29 cellular contexts compared by ENCODE assay signal in genomic region chr5:35101016-35101415, GRCh38.
"Had no signal": no experiment of that assay in that cellular context is flagged by ENCODE, and none has a peak within 500 bp of the region (broad histone marks: within the 10 kb centered on the region; RNA-seq: fewer than 3 reads in every experiment).

No MANE protein-coding gene starts in this region.

- H3K4me1 ChIP-seq: adrenal gland, ascending aorta, breast epithelium had no signal

- DNase-seq: activated effector memory CD4-positive, alpha-beta T cell treated with anti-CD3 and anti-CD28 coated beads, Interleukin-2, amount 50 U/mL, for 16 hours; activated effector memory CD4-positive, alpha-beta T cell treated with Interleukin-2 at 50 U/mL for 16 hours; activated gamma-delta T cell; activated gamma-delta T cell treated with Interleukin-2 at 50 U/mL for 16 hours; activated naive CD4-positive, alpha-beta T cell; activated naive CD4-positive, alpha-beta T cell treated with anti-CD3 and anti-CD28 coated beads for 36 hours; activated naive CD4-positive, alpha-beta T cell treated with anti-CD3 and anti-CD28 coated beads, Interleukin-2, amount 10 ng/mL, durations not matched to agents 7 days and 5 days; activated naive CD4-positive, alpha-beta T cell treated with anti-CD3 and anti-CD28 coated beads, Interleukin-2, amount 50 U/mL, for 16 hours; activated naive CD4-positive, alpha-beta T cell treated with Interleukin-2 at 50 U/mL for 16 hours; activated naive CD8-positive, alpha-beta T cell treated with anti-CD3 and anti-CD28 coated beads for 36 hours; activated naive CD8-positive, alpha-beta T cell treated with anti-CD3 and anti-CD28 coated beads, Interleukin-2, amount 10 ng/mL, durations not matched to agents 7 days and 5 days; activated naive CD8-positive, alpha-beta T cell treated with anti-CD3 and anti-CD28 coated beads, Interleukin-2, amount 50 U/mL, for 24 hours; activated T-cell treated with anti-CD3 and anti-CD28 coated beads, Interleukin-2, amount 50 U/mL, for 24 hours; activated T-cell treated with anti-CD3 and anti-CD28 coated beads, Interleukin-2, amount 50 U/mL, for 4 hours; activated T-cell treated with anti-CD3 and anti-CD28 coated beads, Interleukin-2, amount 50 U/mL, for 48 hours; activated T-cell treated with anti-CD3 and anti-CD28 coated beads, Interleukin-2, amount 50 U/mL, for 72 hours; adrenal gland; amniotic stem cell; amygdala; anterior cingulate cortex; aorta; body of pancreas; brain microvascular endothelial cell; caudate nucleus; central memory CD4-positive, alpha-beta T cell; cerebellar nuclear complex had no signal

- H3K9me3 ChIP-seq: adrenal gland, ascending aorta, body of pancreas, breast epithelium had no signal

- H3K27ac ChIP-seq: adrenal gland, ascending aorta, body of pancreas, brain microvascular endothelial cell, breast epithelium, cardiac muscle cell had no signal

- H3K36me3 ChIP-seq: adrenal gland, ascending aorta, brain microvascular endothelial cell, breast epithelium, cardiac muscle cell had no signal

- H3K4me3 ChIP-seq: adrenal gland, ascending aorta, body of pancreas, breast epithelium, cardiac muscle cell had no signal
